Comparison of ENCODE assay signal across 9 cellular contexts in the genomic region with DNA sequence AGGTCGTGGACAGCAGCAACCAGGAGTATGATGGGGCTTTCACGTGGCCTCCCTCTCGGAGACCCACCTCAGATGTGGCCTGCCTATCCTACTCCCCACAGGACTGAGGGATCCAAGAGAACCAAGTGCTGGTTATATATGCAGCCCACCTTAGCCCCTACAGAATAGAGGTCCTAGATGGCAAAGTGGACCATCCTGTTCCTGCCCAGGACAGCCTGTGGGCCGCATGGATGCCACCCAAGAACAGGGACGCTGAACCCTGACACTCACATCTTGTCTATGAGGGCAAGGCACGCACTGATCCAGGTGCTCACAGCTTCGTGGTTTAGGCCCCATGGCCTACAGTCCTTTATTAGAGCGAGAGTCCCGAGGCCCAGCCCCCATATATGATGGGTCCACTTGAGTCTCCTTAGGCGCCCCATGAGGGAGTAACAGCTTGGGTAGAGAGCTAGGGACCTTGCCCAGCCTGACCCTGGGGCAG. TPM values are rescaled to one million over a fixed set of nuclear protein-coding genes. Genes with fewer than 3 reads are reported as not detected.
DNase-seq lines count a peak whose midpoint lies in the region; ATAC-seq, FAIRE-seq and TF ChIP-seq lines count a peak whose summit lies in the region.
"Had no signal": no experiment of that assay in that cellular context is flagged by ENCODE, and none has a peak within 500 bp of the region (broad histone marks: within the 10 kb centered on the region; RNA-seq: fewer than 3 reads in every experiment).

No MANE protein-coding gene starts in this region.

- no peak overlapping the region for H2BK120ac ChIP-seq in mesendoderm (ENCODE audit: low read depth, low read length)

- no peak overlapping the region for H4K8ac ChIP-seq in mesendoderm (ENCODE audit: low read depth, low read length)

- H3K36me3 ChIP-seq in mesendoderm (ENCODE audit: control insufficient read depth, insufficient read depth, low read length) (peaks cover 5% of the 10 kb centered on the region), upper lobe of left lung (peaks cover 7 to 38% (median 16%) of the 10 kb centered on the region in 4 donors)

- H3K9ac ChIP-seq in mesendoderm (ENCODE audit: low read length), result peak overlapping the region; percentile 75

- no peaks in the 10 kb centered on the region for H3K9me3 ChIP-seq in upper lobe of left lung
- H3K9me3 ChIP-seq: BE2C had no signal

- TF ChIP-seq CTCF in upper lobe of left lung (IDR thresholded peaks at IDR 0.05), result no peak

- H2AK5ac ChIP-seq in mesendoderm (ENCODE audit: low read length), result no peak overlapping the region

- peak overlapping the region; percentile 28 for H3K4ac ChIP-seq in mesendoderm (ENCODE audit: low read depth, low read length)

- H3K18ac ChIP-seq in mesendoderm (ENCODE audit: low read length), result no peak overlapping the region

- no peak overlapping the region for H3K27ac Mint-ChIP-seq in activated naive CD4-positive, alpha-beta T cell treated with anti-CD3 and anti-CD28 coated beads, Interleukin-2, amount 10 ng/mL, durations not matched to agents 7 days and 5 days
- peak overlapping the region; percentile 84 for H3K27ac Mint-ChIP-seq in activated naive CD8-positive, alpha-beta T cell

- peaks cover 17% of the 10 kb centered on the region for H3K36me3 Mint-ChIP-seq in activated naive CD4-positive, alpha-beta T cell treated with anti-CD3 and anti-CD28 coated beads, Interleukin-2, amount 10 ng/mL, durations not matched to agents 7 days and 5 days
- no peaks in the 10 kb centered on the region for H3K36me3 Mint-ChIP-seq in activated naive CD8-positive, alpha-beta T cell

- no peak for DNase-seq in activated naive CD4-positive, alpha-beta T cell treated with anti-CD3 and anti-CD28 coated beads, Interleukin-2, amount 10 ng/mL, durations not matched to agents 7 days and 5 days
- DNase-seq in activated naive CD4-positive, alpha-beta T cell (lab: John Stamatoyannopoulos, UW), result no peak
- DNase-seq in mesendoderm (no peak), upper lobe of left lung (no peak), NCI-H526 treated with DMSO at 0.1 percent for 48 hours (lab: John Stamatoyannopoulos, UW) (no peak), GM12892 (ENCODE audit: insufficient read length) (no peak)

- H4K5ac ChIP-seq in mesendoderm (ENCODE audit: low read length), result no peak overlapping the region

- peak overlapping the region; percentile 92 for H3K23ac ChIP-seq in mesendoderm (ENCODE audit: low read length)

- peak overlapping the region; percentile 46 for H3K4me3 Mint-ChIP-seq in activated naive CD4-positive, alpha-beta T cell treated with anti-CD3 and anti-CD28 coated beads, Interleukin-2, amount 10 ng/mL, durations not matched to agents 7 days and 5 days
- no peak overlapping the region for H3K4me3 Mint-ChIP-seq in activated naive CD8-positive, alpha-beta T cell

- H3K27me3 ChIP-seq in mesendoderm (ENCODE audit: insufficient read depth, low read length, poor library complexity) (no peaks in the 10 kb centered on the region), upper lobe of left lung (no peaks in the 10 kb centered on the region)
- H3K27me3 ChIP-seq: BE2C had no signal

- no peak for FAIRE-seq in GM12892 (lab: Jason Lieb, UNC)

- H3K4me1 Mint-ChIP-seq in activated naive CD4-positive, alpha-beta T cell treated with anti-CD3 and anti-CD28 coated beads, Interleukin-2, amount 10 ng/mL, durations not matched to agents 7 days and 5 days, result peaks cover 40% of the 10 kb centered on the region
- peaks cover 29% of the 10 kb centered on the region for H3K4me1 Mint-ChIP-seq in activated naive CD8-positive, alpha-beta T cell (ENCODE audit: low read depth)

- no peak overlapping the region for H3K4me3 ChIP-seq in mesendoderm (ENCODE audit: low read length)
- peak overlapping the region in 2 of 4 donors; percentile 51 to 52 for H3K4me3 ChIP-seq in upper lobe of left lung

- TF ChIP-seq POLR2A in upper lobe of left lung (IDR thresholded peaks at IDR 0.05), result no peak
- no peak for TF ChIP-seq POLR2A in GM12892 (IDR thresholded peaks at IDR 0.05; ENCODE audit: low read depth, low read length)

- H2BK5ac ChIP-seq in mesendoderm (ENCODE audit: low read length), result no peak overlapping the region

- peaks cover 11% of the 10 kb centered on the region for H3K79me2 ChIP-seq in mesendoderm (ENCODE audit: control insufficient read depth, insufficient read depth, low read length)

- peak overlapping the region; percentile 71 for H3K56ac ChIP-seq in mesendoderm (ENCODE audit: low read length)

- H3K79me1 ChIP-seq in mesendoderm (ENCODE audit: low read length), result peaks cover 16% of the 10 kb centered on the region

- CTCF ChIA-PET in activated naive CD4-positive, alpha-beta T cell treated with anti-CD3 and anti-CD28 coated beads, Interleukin-2, amount 10 ng/mL, durations not matched to agents 7 days and 5 days (lab: Charles Lee), result interaction anchor here (0.9 to 2.0 kb wide), 7 partner anchors 24 to 113 kb away, joined by 3 to 21 read pairs (median 5); a partner anchor contains a TSS

- peaks cover 6% of the 10 kb centered on the region for H3K4me1 ChIP-seq in mesendoderm (ENCODE audit: control insufficient read depth, low read depth, low read length)
- peaks cover 25 to 49% (median 37%) of the 10 kb centered on the region in 4 donors for H3K4me1 ChIP-seq in upper lobe of left lung
- H3K4me1 ChIP-seq: BE2C had no signal

- H3K27me3 Mint-ChIP-seq in activated naive CD4-positive, alpha-beta T cell treated with anti-CD3 and anti-CD28 coated beads, Interleukin-2, amount 10 ng/mL, durations not matched to agents 7 days and 5 days, result no peaks in the 10 kb centered on the region
- no peaks in the 10 kb centered on the region for H3K27me3 Mint-ChIP-seq in activated naive CD8-positive, alpha-beta T cell

- no CpG with 5 or more reads among the region's 10 CpGs for WGBS in mesendoderm (ENCODE audit: extremely low coverage, insufficient coverage, low lambda C conversion rate)
- 71 to 78% methylated on average over 5 to 10 of the region's 10 CpGs for WGBS in upper lobe of left lung, 2 donors

- no peaks in the 10 kb centered on the region for H3K9me3 Mint-ChIP-seq in activated naive CD4-positive, alpha-beta T cell treated with anti-CD3 and anti-CD28 coated beads, Interleukin-2, amount 10 ng/mL, durations not matched to agents 7 days and 5 days
- no peaks in the 10 kb centered on the region for H3K9me3 Mint-ChIP-seq in activated naive CD8-positive, alpha-beta T cell (ENCODE audit: low read depth)

- H3K27ac ChIP-seq in mesendoderm (ENCODE audit: low read depth, low read length) (no peak overlapping the region), upper lobe of left lung (peak overlapping the region; percentile 54 to 79 (median 69))

- no peak overlapping the region for H3K4me2 ChIP-seq in mesendoderm (ENCODE audit: low read length)

- H2BK15ac ChIP-seq in mesendoderm (replicated peaks; ENCODE audit: low read depth), result no peak overlapping the region

- no peak for ATAC-seq in upper lobe of left lung (ENCODE audit: low FRiP score in 2 of 2)
- ATAC-seq in HG03565 (IDR thresholded peaks at IDR 0.05; ENCODE audit: unreplicated experiment), result no peak

- no peak for TF ChIP-seq EP300 in upper lobe of left lung (IDR thresholded peaks at IDR 0.05)

RNA-seq across cellular contexts. Expression of a gene that starts 1.5 kb away (rescaled TPM):
- 18.3 TPM for polyA plus RNA-seq in mesendoderm (2013, experiment 1 of 2)
- polyA plus RNA-seq in mesendoderm (2013, experiment 2 of 2), result 16.9 TPM
- total RNA-seq in upper lobe of left lung, result 10 to 100 TPM in 1 of 6 donors, 1 to 10 TPM in 5; 1.6 to 12.2 (median 6.9) TPM
- polyA plus RNA-seq in GM12892 (2012; ENCODE audit: missing spikeins), result 36.2 TPM

RNA-seq across cellular contexts. Expression of a gene that starts 6.4 kb away (rescaled TPM):
- 13.0 TPM for polyA plus RNA-seq in mesendoderm (2013, experiment 1 of 2)
- 12.6 TPM for polyA plus RNA-seq in mesendoderm (2013, experiment 2 of 2)
- 10 to 100 TPM; 11.9 to 19.7 (median 15.0) TPM for total RNA-seq in upper lobe of left lung
- 3.1 TPM for polyA plus RNA-seq in GM12892 (2012; ENCODE audit: missing spikeins)

RNA-seq across cellular contexts. Expression of a gene that starts 30.6 kb away (rescaled TPM):
- polyA plus RNA-seq in mesendoderm (2013, experiment 1 of 2), result 1,044 TPM
- polyA plus RNA-seq in mesendoderm (2013, experiment 2 of 2), result 1,033 TPM
- total RNA-seq in upper lobe of left lung, result 100 to 1,000 TPM; 197 to 283 (median 213) TPM
- 283 TPM for polyA plus RNA-seq in GM12892 (2012; ENCODE audit: missing spikeins)

RNA-seq across cellular contexts. Expression of a gene that starts 37.1 kb away (rescaled TPM):
- polyA plus RNA-seq in mesendoderm (2013, experiment 1 of 2), result 1.8 TPM
- polyA plus RNA-seq in mesendoderm (2013, experiment 2 of 2), result 1.8 TPM
- total RNA-seq in upper lobe of left lung, result 10 to 100 TPM; 10.1 to 30.4 (median 14.4) TPM
- 4.9 TPM for polyA plus RNA-seq in GM12892 (2012; ENCODE audit: missing spikeins)

RNA-seq across cellular contexts. Expression of a gene that starts 41.7 kb away (rescaled TPM):
- 60.0 TPM for polyA plus RNA-seq in mesendoderm (2013, experiment 1 of 2)
- polyA plus RNA-seq in mesendoderm (2013, experiment 2 of 2), result 58.5 TPM
- 100 to 1,000 TPM in 5 of 6 donors, 10 to 100 TPM in 1; 75.4 to 162 (median 123) TPM for total RNA-seq in upper lobe of left lung
- 128 TPM for polyA plus RNA-seq in GM12892 (2012; ENCODE audit: missing spikeins)
